18 cellular contexts compared by ENCODE assay signal in the genomic region with DNA sequence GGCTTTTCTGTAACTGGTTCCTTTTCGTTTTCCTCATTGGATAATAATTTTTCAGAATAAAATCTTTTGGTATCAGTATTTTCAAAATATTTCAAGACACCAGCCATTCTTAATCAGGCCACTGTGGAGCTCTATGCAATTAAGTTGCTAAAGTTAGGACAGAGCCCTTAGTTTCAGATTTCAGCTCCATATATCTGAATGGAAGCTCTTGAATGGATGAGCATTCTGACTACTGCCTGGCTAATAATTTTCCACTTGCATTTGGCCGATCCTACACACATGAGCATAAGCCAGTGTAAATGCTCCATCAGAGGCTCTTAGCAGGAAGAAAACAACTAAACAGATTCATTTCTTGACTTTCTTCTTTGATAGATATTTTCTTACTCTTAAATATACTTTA.
DNase-seq lines count a peak whose midpoint lies in the region; ATAC-seq, FAIRE-seq and TF ChIP-seq lines count a peak whose summit lies in the region.
"Had no signal": no experiment of that assay in that cellular context is flagged by ENCODE, and none has a peak within 500 bp of the region (broad histone marks: within the 10 kb centered on the region; RNA-seq: fewer than 3 reads in every experiment).

No MANE protein-coding gene starts in this region.

- CTCF ChIA-PET in IMR-90 (lab: Yijun Ruan, JAX): interaction anchor here (0.6 to 1.5 kb wide), 2 partner anchors 209 to 891 kb away, joined by 5 to 7 read pairs; no protein-coding TSS in a partner anchor

- H3K4ac ChIP-seq in IMR-90 (ENCODE audit: low read depth, low read length): peak overlapping the region; percentile 92; the same call in 1 of the 2 replicates

- peaks cover 12% of the 10 kb centered on the region for H3K27me3 Mint-ChIP-seq in nephron progenitor cell (ENCODE audit: low read depth, poor library complexity)

- 0 out of 4 replicates have a peak, but pooled peaks cover 0 to 4% of the 10 kb centered on the region in 2 experiments for H3K79me1 ChIP-seq in IMR-90 (ENCODE audit: low read depth in 1 of 2, low read length in 2 of 2)

- no peak overlapping the region for H3K4me3 ChIP-seq in IMR-90 (ENCODE audit: insufficient read depth, low read depth, low read length)
- peak overlapping the region in 2 of 4 donors; percentile 40 to 44 for H3K4me3 ChIP-seq in esophagus muscularis mucosa

- POLR2A ChIA-PET in IMR-90 (lab: Charles Lee; ENCODE audit: unreplicated experiment): interaction anchor here (0.5 to 0.6 kb wide), 3 partner anchors 139 to 204 kb away, joined by 3 read pairs; no protein-coding TSS in a partner anchor

- TF ChIP-seq EP300 in esophagus muscularis mucosa (IDR thresholded peaks at IDR 0.05): no peak

- in situ Hi-C loops in IMR-90 (cut with MboI; ENCODE audit: low sequenced_read_pairs): loop anchor here (5.0 to 25.0 kb wide), 4 partner anchors 199 to 892 kb away; partner anchors contain the start of gene PDGFRA

- FAIRE-seq in A204.1 (lab: Jason Lieb, UNC): peak; percentile 48
- FAIRE-seq in frontal cortex (lab: Jason Lieb, UNC): no peak

- H3K18ac ChIP-seq in IMR-90 (ENCODE audit: low read depth, low read length): peak overlapping the region; percentile 59; the same call in 1 of the 2 replicates

- TF ChIP-seq CTCF in IMR-90 (conservative IDR thresholded peaks at IDR 0.05; ENCODE audit: low read depth, low read length) (no peak), esophagus muscularis mucosa (IDR thresholded peaks at IDR 0.05) (no peak), nephron progenitor cell (IDR thresholded peaks at IDR 0.05) (no peak)

- H2BK15ac ChIP-seq in IMR-90 (ENCODE audit: low read depth, low read length): peak overlapping the region; percentile 18; the same call in 2 of the 3 replicates

- no peaks in the 10 kb centered on the region for H3K9me3 ChIP-seq in IMR-90 (ENCODE audit: control insufficient read depth, insufficient read depth, low read length)
- no peaks in the 10 kb centered on the region for H3K9me3 ChIP-seq in esophagus muscularis mucosa
- H3K9me3 ChIP-seq: MG63, SJCRH30 had no signal

- H2AK5ac ChIP-seq in IMR-90 (ENCODE audit: low read depth, low read length): 0 out of 2 replicates have a peak overlapping the region, but pooled peaks have one; percentile 27

- WGBS in IMR-90 (ENCODE audit: extremely low coverage in 2 of 2, insufficient read length in 1 of 2), 2 experiments: no CpG with 5 or more reads among the region's 2 CpGs
- WGBS in esophagus muscularis mucosa: 69% methylated on average over 2 of the region's 2 CpGs

- ATAC-seq in IMR-90 (ENCODE audit: low read depth) (no peak), HG02798 (IDR thresholded peaks at IDR 0.05; ENCODE audit: poor library complexity, unreplicated experiment) (no peak)
- ATAC-seq: activated CD4-positive, CD25-positive, alpha-beta regulatory T cell treated with anti-CD3 and anti-CD28 coated beads, Interleukin-2, amount 50 U/mL, for 24 hours; activated T-helper 17 cell treated with anti-CD3 and anti-CD28 coated beads, Interleukin-2, amount 50 U/mL, for 72 hours; HCT116 had no signal

- intact Hi-C loops in IMR-90 (cut with micrococcal nuclease) (loop anchor here (1.0 to 5.0 kb wide), 5 partner anchors 330 to 891 kb away; partner anchors contain the start of gene SCFD2), esophagus muscularis mucosa (cut with DNase I) (loop anchor here (5.0 kb wide), 2 partner anchors 311 to 709 kb away; no protein-coding TSS in a partner anchor)

- peak overlapping the region; percentile 77; the same call in 1 of the 2 replicates for H3K9ac ChIP-seq in IMR-90 (ENCODE audit: low read depth, low read length)

- H3K4me3 Mint-ChIP-seq in nephron progenitor cell: peak overlapping the region; percentile 78

- BruUV-seq in IMR-90 (replicated peaks; lab: Mats Ljungman, UMichigan): no TSS peak

- H2BK20ac ChIP-seq in IMR-90 (ENCODE audit: low read depth, low read length): peak overlapping the region; percentile 95

- H3K27ac Mint-ChIP-seq in nephron progenitor cell: no peak overlapping the region
- H3K27ac Mint-ChIP-seq: activated T-helper 17 cell treated with anti-CD3 and anti-CD28 coated beads, Interleukin-2, amount 50 U/mL, for 72 hours; CD8-positive, alpha-beta memory T cell had no signal

- no peaks in the 10 kb centered on the region for H3K9me3 Mint-ChIP-seq in nephron progenitor cell
- H3K9me3 Mint-ChIP-seq: activated T-helper 17 cell treated with anti-CD3 and anti-CD28 coated beads, Interleukin-2, amount 50 U/mL, for 72 hours; CD8-positive, alpha-beta memory T cell; naive B cell had no signal

- no peak overlapping the region for H2AK9ac ChIP-seq in IMR-90 (replicated peaks; ENCODE audit: low read depth, low read length, poor library complexity)

- DNase-seq in IMR-90 (peak; percentile 28), esophagus muscularis mucosa (ENCODE audit: extremely low spot score) (peak; percentile 1), nephron progenitor cell (no peak), anterior cingulate cortex (lab: John Stamatoyannopoulos, UW) (no peak), frontal cortex (ENCODE audit: low spot score in 2 of 2) (no peak)
- no peak for DNase-seq in stimulated activated CD8-positive, alpha-beta memory T cell treated with anti-CD3 and anti-CD28 coated beads, Interleukin-4, amount 100 ng/mL, for 48 hours
- DNase-seq: CD8-positive, alpha-beta memory T cell; MG63; naive B cell; NCI-H187 treated with DMSO at 0.1 percent for 48 hours; NCI-H446; stimulated activated naive CD4-positive, alpha-beta T cell treated with Interleukin-2 at 50 U/mL for 16 hours had no signal

- peak overlapping the region; percentile 49; the same call in 1 of the 2 replicates for H4K5ac ChIP-seq in IMR-90 (ENCODE audit: low read depth, low read length)

- H4K91ac ChIP-seq in IMR-90 (ENCODE audit: insufficient read depth, low read depth, low read length): peak overlapping the region; percentile 60

- no peak for TF ChIP-seq POLR2A in IMR-90 (IDR thresholded peaks at IDR 0.05; ENCODE audit: low read depth, low read length)
- no peak for TF ChIP-seq POLR2A in esophagus muscularis mucosa (IDR thresholded peaks at IDR 0.05; ENCODE audit: low read depth)

- no peak overlapping the region for H2AFZ ChIP-seq in IMR-90 (replicated peaks; ENCODE audit: low read length, poor library complexity)

- H4K8ac ChIP-seq in IMR-90 (ENCODE audit: low read depth in 2 of 2, low read length in 2 of 2): peak overlapping the region; percentile 51 to 86

- H3K9me1 ChIP-seq in IMR-90 (ENCODE audit: insufficient read depth, low read length): no peaks in the 10 kb centered on the region; the same call in 1 of the 2 replicates

- H3K56ac ChIP-seq in IMR-90 (ENCODE audit: extremely low read depth, insufficient read depth, low read length): peak overlapping the region; percentile 88; the same call in 1 of the 2 replicates

- no peaks in the 10 kb centered on the region for H4K20me1 ChIP-seq in IMR-90 (ENCODE audit: insufficient read depth, low read length)

- no peaks in the 10 kb centered on the region for H3K36me3 Mint-ChIP-seq in nephron progenitor cell (ENCODE audit: low read depth)
- H3K36me3 Mint-ChIP-seq: naive B cell had no signal

- peaks cover 61% of the 10 kb centered on the region for H3K4me1 Mint-ChIP-seq in nephron progenitor cell
- H3K4me1 Mint-ChIP-seq: activated T-helper 17 cell treated with anti-CD3 and anti-CD28 coated beads, Interleukin-2, amount 50 U/mL, for 72 hours had no signal

- no peak for TF ChIP-seq RAD21 in IMR-90 (IDR thresholded peaks at IDR 0.05; ENCODE audit: low read length)

- peak overlapping the region; percentile 98 for H2BK120ac ChIP-seq in IMR-90 (ENCODE audit: low read depth, low read length)

- dilution Hi-C loops in IMR-90 (cut with HindIII; ENCODE audit: low sequenced_read_pairs, unreplicated experiment): no loop called here

- H3K27ac ChIP-seq in IMR-90 (ENCODE audit: insufficient read depth, low read length) (peak overlapping the region; percentile 90; the same call in 1 of the 2 replicates), esophagus muscularis mucosa (replicated peaks in 1 of 4) (peak overlapping the region in 2 of 4 donors; percentile 3 to 51)

- peak overlapping the region; percentile 85 for H3K23ac ChIP-seq in IMR-90 (ENCODE audit: low read depth, low read length)

- H2BK5ac ChIP-seq in IMR-90 (ENCODE audit: low read depth, low read length, poor library complexity, severe bottlenecking): peak overlapping the region; percentile 75

- peak overlapping the region; percentile 82 for H3K14ac ChIP-seq in IMR-90 (replicated peaks; ENCODE audit: low read depth, low read length)

- H3K4me1 ChIP-seq in IMR-90 (ENCODE audit: control insufficient read depth, insufficient read depth, low read length) (peaks cover 11% of the 10 kb centered on the region), esophagus muscularis mucosa (peaks cover 15 to 21% (median 18%) of the 10 kb centered on the region in 4 donors)

- peak overlapping the region; percentile 89; the same call in 1 of the 2 replicates for H3K4me2 ChIP-seq in IMR-90 (ENCODE audit: low read depth, low read length)

- H3K27me3 ChIP-seq in IMR-90 (ENCODE audit: control insufficient read depth, insufficient read depth, low read length) (no peaks in the 10 kb centered on the region), esophagus muscularis mucosa (peaks cover 0 to 90% (median 3%) of the 10 kb centered on the region in 4 donors)
- H3K27me3 ChIP-seq: MG63, SJCRH30 had no signal

- no peaks in the 10 kb centered on the region for H3K36me3 ChIP-seq in IMR-90 (ENCODE audit: control insufficient read depth, insufficient read depth, low read length)
- H3K36me3 ChIP-seq in esophagus muscularis mucosa: no peaks in the 10 kb centered on the region
- H3K36me3 ChIP-seq: MG63, SJCRH30 had no signal

TF ChIP-seq in IMR-90, 13 proteins besides CTCF, POLR2A, EP300 and RAD21 (continues in another document):
- TF ChIP-seq MAZ (IDR thresholded peaks at IDR 0.05; ENCODE audit: borderline replicate concordance, low read depth, low read length) (no peak), USF2 (IDR thresholded peaks at IDR 0.05; ENCODE audit: low read depth, low read length) (no peak), BHLHE40 (IDR thresholded peaks at IDR 0.05; ENCODE audit: low read depth, low read length) (no peak), FOS (IDR thresholded peaks at IDR 0.05; ENCODE audit: low read depth, low read length) (no peak), MXI1 (IDR thresholded peaks at IDR 0.05; ENCODE audit: borderline replicate concordance, low read depth, low read length) (no peak)

Comparison
In these comparisons a context has a peak if more than half of its experiments do, and no peak if none do; other contexts are left out.
1. DNase-seq: peak in IMR-90 (single experiment) and esophagus muscularis mucosa (single experiment); none in nephron progenitor cell (single experiment), stimulated activated CD8-positive, alpha-beta memory T cell treated with anti-CD3 and anti-CD28 coated beads, Interleukin-4, amount 100 ng/mL, for 48 hours (single experiment), anterior cingulate cortex (0 of 58) and frontal cortex (0 of 2).